Comparison of ENCODE assay signal across 12 cellular contexts in genomic region chr5:68740204-68740910, GRCh38.
DNase-seq lines count a peak whose midpoint lies in the region; ATAC-seq and TF ChIP-seq lines count a peak whose summit lies in the region.
"Had no signal": no experiment of that assay in that cellular context is flagged by ENCODE, and none has a peak within 500 bp of the region (broad histone marks: within the 10 kb centered on the region; RNA-seq: fewer than 3 reads in every experiment).

No MANE protein-coding gene starts in this region.

- TF ChIP-seq CTCF in brain microvascular endothelial cell (IDR thresholded peaks at IDR 0.05; ENCODE audit: low read depth, low read length, missing control alignments) = no peak

- ATAC-seq in GM19351 (IDR thresholded peaks at IDR 0.05; ENCODE audit: unreplicated experiment) (peak; percentile 69), HG02943 (IDR thresholded peaks at IDR 0.05; ENCODE audit: low read depth, unreplicated experiment) (peak; percentile 70)

- no peaks in the 10 kb centered on the region for H3K27me3 ChIP-seq in brain microvascular endothelial cell (replicated peaks)
- H3K27me3 ChIP-seq: hepatocyte had no signal

- H3K27ac ChIP-seq in brain microvascular endothelial cell = no peak overlapping the region
- H3K27ac ChIP-seq: hepatocyte had no signal

- H3K36me3 ChIP-seq in brain microvascular endothelial cell (replicated peaks) = no peaks in the 10 kb centered on the region

- DNase-seq in DMS79 treated with DMSO at 0.1 percent for 48 hours (lab: John Stamatoyannopoulos, UW) (peak; percentile 59), NCI-H2107 treated with DMSO at 0.1 percent for 48 hours (lab: John Stamatoyannopoulos, UW; ENCODE audit: unreplicated experiment) (peak; percentile 86), 8988T (no peak), brain microvascular endothelial cell (no peak), T1000 (lab: John Stamatoyannopoulos, UW) (no peak)
- DNase-seq in stimulated activated CD4-positive, alpha-beta T cell treated with anti-CD3 and anti-CD28 coated beads, Interleukin-2, amount 100 ng/mL, for 48 hours = no peak
- DNase-seq: activated effector memory CD4-positive, alpha-beta T cell treated with Interleukin-2 at 50 U/mL for 16 hours; CD4-positive, alpha-beta memory T cell; H9 had no signal

- no peak overlapping the region for H3K4me3 ChIP-seq in brain microvascular endothelial cell (ENCODE audit: low read depth, low read length)
- H3K4me3 ChIP-seq: hepatocyte had no signal

- in situ Hi-C loops in brain microvascular endothelial cell (cut with HindIII; ENCODE audit: low pct_ligation_motif_present, low sequenced_read_pairs) = no loop called here

Comparison
In these comparisons a context has a peak if more than half of its experiments do, and no peak if none do; other contexts are left out.
1. DNase-seq: peak in DMS79 treated with DMSO at 0.1 percent for 48 hours (single experiment) and NCI-H2107 treated with DMSO at 0.1 percent for 48 hours (single experiment); none in 8988T (single experiment), brain microvascular endothelial cell (single experiment), T1000 (single experiment) and stimulated activated CD4-positive, alpha-beta T cell treated with anti-CD3 and anti-CD28 coated beads, Interleukin-2, amount 100 ng/mL, for 48 hours (0 of 2).